In the genomic region with DNA sequence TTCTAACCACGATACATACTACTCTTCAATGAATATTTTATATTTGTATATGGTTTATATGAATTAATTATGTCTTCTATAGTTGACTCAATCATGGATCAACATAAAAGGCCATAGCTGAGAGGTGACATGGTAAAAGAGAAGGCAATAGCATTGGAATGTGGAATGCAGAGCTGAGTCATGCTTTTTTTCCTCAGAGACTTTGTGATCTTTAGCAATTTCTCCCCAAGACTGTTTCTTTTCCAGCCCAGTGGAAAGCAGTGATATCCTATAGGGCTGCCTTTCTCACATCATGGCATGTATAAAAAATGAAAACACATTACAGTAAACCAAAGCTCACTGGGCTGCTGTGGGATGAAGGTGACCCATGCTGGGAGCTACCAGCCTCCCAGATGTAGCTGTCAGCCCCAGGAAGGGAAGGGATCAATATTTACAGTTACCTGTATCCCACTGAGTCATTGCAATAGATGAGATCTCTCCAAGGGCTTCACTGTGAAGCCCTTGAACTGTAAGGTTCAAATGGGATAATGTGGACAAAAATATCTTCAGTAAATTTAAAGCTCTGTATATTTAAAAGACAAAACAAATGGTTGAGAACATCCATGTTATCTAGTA, we compare ENCODE assay signal across 1 cellular context.
A peak's percentile ranks its signal among the peaks of the same experiment; 100 is the strongest.
TF ChIP-seq lines count a peak whose summit lies in the region.

No MANE protein-coding gene starts in this region.

TF ChIP-seq in IMR-90, 13 proteins besides CTCF, POLR2A, EP300 and RAD21:
- TF ChIP-seq MAZ (IDR thresholded peaks at IDR 0.05; ENCODE audit: borderline replicate concordance, low read depth, low read length) (no peak), CEBPB (IDR thresholded peaks at IDR 0.05; ENCODE audit: low read depth, low read length) (peak; percentile 74), MAFK (IDR thresholded peaks at IDR 0.05; ENCODE audit: low read depth, low read length) (peak; percentile 78), NFE2L2 (IDR thresholded peaks at IDR 0.05; ENCODE audit: low read depth, low read length) (peak; percentile 90), SMC3 (IDR thresholded peaks at IDR 0.05; ENCODE audit: low read depth, low read length) (no peak), RFX5 (IDR thresholded peaks at IDR 0.05; ENCODE audit: low read depth, low read length) (no peak), FOS (IDR thresholded peaks at IDR 0.05; ENCODE audit: low read depth, low read length) (peak; percentile 68), RCOR1 (IDR thresholded peaks at IDR 0.05; ENCODE audit: insufficient replicate concordance, low read length) (no peak), BHLHE40 (IDR thresholded peaks at IDR 0.05; ENCODE audit: low read depth, low read length) (no peak), MXI1 (IDR thresholded peaks at IDR 0.05; ENCODE audit: borderline replicate concordance, low read depth, low read length) (no peak)
- TF ChIP-seq, protein P1, sequence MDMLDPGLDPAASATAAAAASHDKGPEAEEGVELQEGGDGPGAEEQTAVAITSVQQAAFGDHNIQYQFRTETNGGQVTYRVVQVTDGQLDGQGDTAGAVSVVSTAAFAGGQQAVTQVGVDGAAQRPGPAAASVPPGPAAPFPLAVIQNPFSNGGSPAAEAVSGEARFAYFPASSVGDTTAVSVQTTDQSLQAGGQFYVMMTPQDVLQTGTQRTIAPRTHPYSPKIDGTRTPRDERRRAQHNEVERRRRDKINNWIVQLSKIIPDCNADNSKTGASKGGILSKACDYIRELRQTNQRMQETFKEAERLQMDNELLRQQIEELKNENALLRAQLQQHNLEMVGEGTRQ (IDR thresholded peaks at IDR 0.05; ENCODE audit: low read depth, low read length), result no peak
- TF ChIP-seq, protein P2, sequence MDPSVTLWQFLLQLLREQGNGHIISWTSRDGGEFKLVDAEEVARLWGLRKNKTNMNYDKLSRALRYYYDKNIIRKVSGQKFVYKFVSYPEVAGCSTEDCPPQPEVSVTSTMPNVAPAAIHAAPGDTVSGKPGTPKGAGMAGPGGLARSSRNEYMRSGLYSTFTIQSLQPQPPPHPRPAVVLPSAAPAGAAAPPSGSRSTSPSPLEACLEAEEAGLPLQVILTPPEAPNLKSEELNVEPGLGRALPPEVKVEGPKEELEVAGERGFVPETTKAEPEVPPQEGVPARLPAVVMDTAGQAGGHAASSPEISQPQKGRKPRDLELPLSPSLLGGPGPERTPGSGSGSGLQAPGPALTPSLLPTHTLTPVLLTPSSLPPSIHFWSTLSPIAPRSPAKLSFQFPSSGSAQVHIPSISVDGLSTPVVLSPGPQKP (IDR thresholded peaks at IDR 0.05; ENCODE audit: borderline replicate concordance, low read depth, low read length), result no peak
TF ChIP-seq in IMR-90: peak in this region for 4.
